In genomic region chrX:55787063-55787462, GRCh38 we compare ENCODE assay signal across 17 cellular contexts.
"Had no signal": no experiment of that assay in that cellular context is flagged by ENCODE, and none has a peak within 500 bp of the region (broad histone marks: within the 10 kb centered on the region; RNA-seq: fewer than 3 reads in every experiment).

No MANE protein-coding gene starts in this region.

- H3K36me3 ChIP-seq: heart left ventricle, sigmoid colon had no signal

- H3K4me3 ChIP-seq: heart left ventricle, mucosa of descending colon, sigmoid colon, skin epidermis, testis, tibial nerve had no signal

- H3K27me3 ChIP-seq: heart left ventricle, sigmoid colon, testis, tibial nerve had no signal

- DNase-seq: heart left ventricle; hippocampal formation; mammary epithelial cell; mucosa of descending colon; naive thymus-derived CD8-positive, alpha-beta T cell; posterior cingulate gyrus; sigmoid colon; stimulated activated CD4-positive, alpha-beta T cell treated with anti-CD3 and anti-CD28 coated beads, Interleukin-2, amount 100 ng/mL, for 24 hours; stimulated activated CD4-positive, alpha-beta T cell treated with anti-CD3 and anti-CD28 coated beads, Interleukin-4, amount 100 ng/mL, for 4 hours; stimulated activated naive B cell treated with anti-CD40 and anti-IgM and Interleukin-4, amounts not matched to agents 10 μg/mL and 1 μg/mL and 100 μg/mL, for 72 hours; stimulated activated naive CD8-positive, alpha-beta T cell treated with anti-CD3 and anti-CD28 coated beads, Interleukin-15, amount 100 ng/mL, for 72 hours; testis had no signal

- H3K9me3 ChIP-seq: heart left ventricle, mucosa of descending colon, sigmoid colon, testis, tibial nerve had no signal

- H3K27ac ChIP-seq: heart left ventricle, sigmoid colon, skin epidermis, testis, tibial nerve had no signal

- FAIRE-seq: colon, endothelial cell of umbilical vein, frontal cortex had no signal

- H3K4me1 ChIP-seq: heart left ventricle, sigmoid colon, testis, tibial nerve had no signal
